In the genomic region with DNA sequence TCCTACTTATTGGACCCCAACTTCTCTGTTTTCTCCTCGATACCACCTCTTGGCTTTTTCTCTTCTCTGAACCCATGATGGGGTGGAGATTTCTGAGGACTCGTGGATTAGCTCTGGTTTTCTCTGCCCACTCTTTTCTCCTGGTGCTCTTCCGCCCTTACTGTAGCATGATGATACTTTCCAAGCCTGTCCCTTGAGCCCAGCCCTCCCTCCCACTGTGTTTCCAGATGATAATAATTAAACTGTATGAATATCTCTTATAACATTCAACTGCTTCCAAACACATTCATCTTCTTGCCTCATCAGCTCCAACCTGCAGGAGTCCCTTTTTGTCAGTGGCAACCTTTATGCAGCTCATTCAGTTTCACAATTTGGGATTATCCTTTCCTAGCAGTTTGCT, we compare ENCODE assay signal across 12 cellular contexts.
A peak's percentile ranks its signal among the peaks of the same experiment; 100 is the strongest.
DNase-seq lines count a peak whose midpoint lies in the region; ATAC-seq and TF ChIP-seq lines count a peak whose summit lies in the region.
"Had no signal": no experiment of that assay in that cellular context is flagged by ENCODE, and none has a peak within 500 bp of the region (broad histone marks: within the 10 kb centered on the region; RNA-seq: fewer than 3 reads in every experiment).

No MANE protein-coding gene starts in this region.

- peak overlapping the region; percentile 75 for H3K27ac ChIP-seq in GM23248
- peak overlapping the region; percentile 61 to 74 (median 70) for H3K27ac ChIP-seq in esophagus squamous epithelium
- H3K27ac ChIP-seq: A549, BLaER1 had no signal

- ATAC-seq in HG03039 (IDR thresholded peaks at IDR 0.05; ENCODE audit: unreplicated experiment), result no peak
- no peak for ATAC-seq in mucosa of descending colon
- ATAC-seq: A549, GM12878 had no signal

- 0 out of 2 replicates have a peak overlapping the region, but pooled peaks have one; percentile 4 for H2AFZ ChIP-seq in GM23248

- H3K27me3 ChIP-seq in GM23248 (replicated peaks; ENCODE audit: insufficient read depth), result no peaks in the 10 kb centered on the region
- H3K27me3 ChIP-seq in esophagus squamous epithelium, result no peaks in the 10 kb centered on the region
- H3K27me3 ChIP-seq: BLaER1 had no signal

- intact Hi-C loops in esophagus squamous epithelium (cut with DNase I) (no loop called here), mucosa of descending colon (cut with DNase I, micrococcal nuclease) (no loop called here)

- H3K4me3 ChIP-seq in GM23248 (no peak overlapping the region), esophagus squamous epithelium (no peak overlapping the region), fibroblast of villous mesenchyme (ENCODE audit: low read depth, low read length) (no peak overlapping the region), mucosa of descending colon (no peak overlapping the region)
- H3K4me3 ChIP-seq: A549, BLaER1, GM12878, HAP-1 had no signal

- H3K9ac ChIP-seq in GM23248, result peak overlapping the region; percentile 32; the same call in 1 of the 2 replicates
- H3K9ac ChIP-seq: BLaER1 had no signal

- no peaks in the 10 kb centered on the region for H3K36me3 ChIP-seq in GM23248 (ENCODE audit: low read depth)
- no peaks in the 10 kb centered on the region for H3K36me3 ChIP-seq in esophagus squamous epithelium
- H3K36me3 ChIP-seq in mucosa of descending colon (ENCODE audit: low read depth), result no peaks in the 10 kb centered on the region
- H3K36me3 ChIP-seq: BLaER1, HAP-1 had no signal

- no peaks in the 10 kb centered on the region for H4K20me1 ChIP-seq in GM23248 (ENCODE audit: insufficient read depth)
- H4K20me1 ChIP-seq: BLaER1 had no signal

- H3K9me2 ChIP-seq in GM23248 (ENCODE audit: insufficient read depth), result no peaks in the 10 kb centered on the region

- H3F3A ChIP-seq in GM23248 (ENCODE audit: insufficient read depth), result peaks cover 11% of the 10 kb centered on the region; the same call in 1 of the 2 replicates

- TF ChIP-seq CTCF in esophagus squamous epithelium (IDR thresholded peaks at IDR 0.05), result no peak
- TF ChIP-seq CTCF in fibroblast of villous mesenchyme (IDR thresholded peaks at IDR 0.05; ENCODE audit: insufficient read depth, low read depth, low read length), result no peak
- TF ChIP-seq CTCF in mucosa of descending colon (IDR thresholded peaks at IDR 0.05), result no peak

- WGBS in GM23248 (ENCODE audit: low coverage in 1 of 2, low lambda C conversion rate in 2 of 2, missing lambda C conversion rate in 2 of 2), 2 experiments, result 3 to 10% methylated on average over 3 of the region's 3 CpGs
- 57 to 68% methylated on average over 3 of the region's 3 CpGs for WGBS in esophagus squamous epithelium, 2 donors

- H3K79me2 ChIP-seq in GM23248 (ENCODE audit: insufficient read depth), result no peaks in the 10 kb centered on the region

- no peak for TF ChIP-seq POLR2A in esophagus squamous epithelium (IDR thresholded peaks at IDR 0.05)

- peak; percentile 67 for DNase-seq in GM23248
- no peak for DNase-seq in esophagus squamous epithelium (lab: John Stamatoyannopoulos, UW)
- DNase-seq in fibroblast of villous mesenchyme (ENCODE audit: low read depth), result peak; percentile 7
- no peak for DNase-seq in mucosa of descending colon
- DNase-seq in HuH-7.5 (ENCODE audit: low spot score), result no peak
- DNase-seq: AML-193; CD4-positive, CD25-positive, alpha-beta regulatory T cell had no signal

- in situ Hi-C loops in GM23248 (cut with MboI), result no loop called here

- H3K9me3 ChIP-seq in GM23248 (ENCODE audit: low read depth) (no peaks in the 10 kb centered on the region), esophagus squamous epithelium (no peaks in the 10 kb centered on the region), mucosa of descending colon (no peaks in the 10 kb centered on the region)
- H3K9me3 ChIP-seq: A549, BLaER1, HAP-1 had no signal

- peak overlapping the region; percentile 52 for H3K4me2 ChIP-seq in GM23248 (ENCODE audit: unreplicated experiment)
- H3K4me2 ChIP-seq: A549, BLaER1 had no signal

- H3K4me1 ChIP-seq in GM23248 (ENCODE audit: insufficient read depth) (peaks cover 21% of the 10 kb centered on the region), esophagus squamous epithelium (peaks cover 3 to 21% (median 14%) of the 10 kb centered on the region in 3 donors), mucosa of descending colon (ENCODE audit: low read depth) (peaks cover 6% of the 10 kb centered on the region)
- H3K4me1 ChIP-seq: A549, BLaER1, HAP-1 had no signal

Comparison
In these comparisons a context has a peak if more than half of its experiments do, and no peak if none do; other contexts are left out.
1. DNase-seq: peak in GM23248 (single experiment) and fibroblast of villous mesenchyme (single experiment); none in esophagus squamous epithelium (single experiment), mucosa of descending colon (0 of 3) and HuH-7.5 (single experiment).